In genomic region chr16:4244254-4244812, GRCh38 we compare ENCODE assay signal across 12 cellular contexts. TPM values are rescaled to one million over a fixed set of nuclear protein-coding genes. Genes with fewer than 3 reads are reported as not detected.
DNase-seq lines count a peak whose midpoint lies in the region; ATAC-seq and TF ChIP-seq lines count a peak whose summit lies in the region.
"Had no signal": no experiment of that assay in that cellular context is flagged by ENCODE, and none has a peak within 500 bp of the region (broad histone marks: within the 10 kb centered on the region; RNA-seq: fewer than 3 reads in every experiment).

No MANE protein-coding gene starts in this region.

- H2AFZ ChIP-seq in PC-3 (ENCODE audit: low read length) = no peak overlapping the region

- no peak for TF ChIP-seq CTCF in cardiac muscle cell (IDR thresholded peaks at IDR 0.05; ENCODE audit: low read depth, low read length)
- no peak for TF ChIP-seq CTCF in heart left ventricle (IDR thresholded peaks at IDR 0.05)
- no peak for TF ChIP-seq CTCF in choroid plexus epithelial cell (conservative IDR thresholded peaks at IDR 0.05; ENCODE audit: low read depth, low read length)
- no peak for TF ChIP-seq CTCF in CD14-positive monocyte (IDR thresholded peaks at IDR 0.05)
- TF ChIP-seq CTCF in PC-3 (conservative IDR thresholded peaks at IDR 0.05; ENCODE audit: low read depth, low read length) = no peak

- H3K9me3 ChIP-seq in cardiac muscle cell (ENCODE audit: low read depth) (no peaks in the 10 kb centered on the region), heart left ventricle (no peaks in the 10 kb centered on the region), PC-3 (ENCODE audit: low read length) (no peaks in the 10 kb centered on the region)

- peak overlapping the region in 2 of 7 donors; percentile 38 to 60 for H3K27ac Mint-ChIP-seq in CD14-positive monocyte
- H3K27ac Mint-ChIP-seq: stimulated activated naive CD8-positive, alpha-beta T cell treated with anti-CD3 and anti-CD28 coated beads, Interleukin-15, Interleukin-2, amounts not matched to agents 100 ng/mL and 50 ng/mL, for 24 hours had no signal

- peak; percentile 39 to 72 for DNase-seq in cardiac muscle cell (ENCODE audit: low read depth in 1 of 2, low spot score in 1 of 2)
- DNase-seq in heart left ventricle = no peak
- DNase-seq in NCI-H524 (lab: John Stamatoyannopoulos, UW) = peak; percentile 99 to 100
- DNase-seq in choroid plexus epithelial cell (ENCODE audit: low read depth) = peak; percentile 53
- no peak for DNase-seq in CD14-positive monocyte (ENCODE audit: low spot score)
- no peak for DNase-seq in PC-3
- DNase-seq: NK-92 treated with Interleukin-12 subunit alpha and Interleukin-12 subunit beta, amount 100 ng/mL, for 24 hours had no signal

- CTCF ChIA-PET in PC-3 (lab: Charles Lee) = no interaction called here

- no peaks in the 10 kb centered on the region for H3K79me2 ChIP-seq in PC-3 (ENCODE audit: low read length)

- H3K27ac ChIP-seq in cardiac muscle cell (peak overlapping the region; percentile 97), heart left ventricle (no peak overlapping the region), PC-3 (ENCODE audit: low read length) (no peak overlapping the region)
- H3K27ac ChIP-seq: coronary artery, VCaP had no signal

- no peaks in the 10 kb centered on the region for H3K36me3 ChIP-seq in cardiac muscle cell
- no peaks in the 10 kb centered on the region for H3K36me3 ChIP-seq in heart left ventricle
- no peaks in the 10 kb centered on the region for H3K36me3 ChIP-seq in PC-3 (ENCODE audit: low read depth, low read length)

- no peak overlapping the region for H3K4me3 Mint-ChIP-seq in CD14-positive monocyte
- H3K4me3 Mint-ChIP-seq: stimulated activated naive CD8-positive, alpha-beta T cell treated with anti-CD3 and anti-CD28 coated beads, Interleukin-15, Interleukin-2, amounts not matched to agents 100 ng/mL and 50 ng/mL, for 24 hours had no signal

- H3K27me3 ChIP-seq in cardiac muscle cell = no peaks in the 10 kb centered on the region
- H3K27me3 ChIP-seq in heart left ventricle = no peaks in the 10 kb centered on the region
- no peaks in the 10 kb centered on the region for H3K27me3 ChIP-seq in PC-3 (ENCODE audit: low read length)

- H3K4me1 ChIP-seq in cardiac muscle cell (ENCODE audit: low read depth) (peaks cover 75% of the 10 kb centered on the region), heart left ventricle (peaks cover 0 to 18% (median 4%) of the 10 kb centered on the region in 12 donors), PC-3 (ENCODE audit: insufficient read depth, low read length) (no peaks in the 10 kb centered on the region)

- no peaks in the 10 kb centered on the region for H4K20me1 ChIP-seq in PC-3 (ENCODE audit: low read length)

- intact Hi-C loops in heart left ventricle (cut with DNase I) = loop anchor here in 5 of 10 donors (5.0 to 10.0 kb wide), 4 partner anchors 37 to 130 kb away; partner anchors contain the start of gene ADCY9 (in 1 of the 5)
- intact Hi-C loops in CD14-positive monocyte (cut with micrococcal nuclease) = loop anchor here in 1 of 2 donors (10.0 kb wide), 1 partner anchor 260 kb away; no protein-coding TSS in a partner anchor
- intact Hi-C loops in PC-3 (cut with micrococcal nuclease) = no loop called here

- no TSS peak for BruUV-seq in PC-3 (replicated peaks; lab: Mats Ljungman, UMichigan)

- no peak for TF ChIP-seq POLR2A in heart left ventricle (IDR thresholded peaks at IDR 0.05)

- peaks cover 2 to 14% (median 8%) of the 10 kb centered on the region in 3 donors for H3K27me3 Mint-ChIP-seq in CD14-positive monocyte (ENCODE audit: low read depth in 3 of 3)

- H3K9me2 ChIP-seq in PC-3 (replicated peaks; ENCODE audit: low read length) = no peaks in the 10 kb centered on the region

- H3K4me3 ChIP-seq in cardiac muscle cell (no peak overlapping the region), heart left ventricle (no peak overlapping the region), choroid plexus epithelial cell (ENCODE audit: low read depth, low read length) (no peak overlapping the region), PC-3 (ENCODE audit: low read length) (no peak overlapping the region)
- H3K4me3 ChIP-seq: coronary artery had no signal

- H3K4me2 ChIP-seq in PC-3 (ENCODE audit: low read length) = no peak overlapping the region

- H3K4me1 Mint-ChIP-seq in CD14-positive monocyte = peaks cover 9% of the 10 kb centered on the region

- ATAC-seq in heart left ventricle = no peak
- ATAC-seq in GM19397 (IDR thresholded peaks at IDR 0.05; ENCODE audit: unreplicated experiment) = no peak
- ATAC-seq in HG02571 (IDR thresholded peaks at IDR 0.05; ENCODE audit: unreplicated experiment) = no peak
- no peak for ATAC-seq in PC-3

- POLR2A ChIA-PET in PC-3 (lab: Charles Lee; ENCODE audit: unreplicated experiment) = no interaction called here

- WGBS in heart left ventricle, 4 donors = 62 to 78% (median 70%) methylated on average over 8 of the region's 8 CpGs

- no peak overlapping the region for H3K9ac ChIP-seq in PC-3 (ENCODE audit: low read length)

- H3K9me3 Mint-ChIP-seq in CD14-positive monocyte = peaks cover 0 to 3% (median 0%) of the 10 kb centered on the region in 7 donors
- H3K9me3 Mint-ChIP-seq: stimulated activated naive CD8-positive, alpha-beta T cell treated with anti-CD3 and anti-CD28 coated beads, Interleukin-15, Interleukin-2, amounts not matched to agents 100 ng/mL and 50 ng/mL, for 24 hours had no signal

- no peaks in the 10 kb centered on the region for H3K36me3 Mint-ChIP-seq in CD14-positive monocyte

- no peaks in the 10 kb centered on the region for H3F3A ChIP-seq in PC-3 (ENCODE audit: low read length, unreplicated experiment)

RNA-seq across cellular contexts. Expression of gene SRL, which starts 2.5 kb away (rescaled TPM):
- total RNA-seq in cardiac muscle cell (46.1 and 51.1 TPM in 2 replicates), heart left ventricle (100 to 1,000 TPM; 372 to 760 (median 534) TPM), PC-3 (2014; rRNA removed) (not detected in 2 replicates)
- polyA plus RNA-seq in cardiac muscle cell (45.9 and 56.4 TPM in 2 replicates), heart left ventricle (100 to 1,000 TPM; 218 to 394 TPM), CD14-positive monocyte (not detected)

RNA-seq across cellular contexts. Expression of gene TFAP4, which starts 28.5 kb away (rescaled TPM):
- 11.7 and 20.5 TPM in 2 replicates for total RNA-seq in cardiac muscle cell
- 3.4 and 6.7 TPM in 2 replicates for polyA plus RNA-seq in cardiac muscle cell
- 1 to 10 TPM; 1.7 to 5.5 (median 3.3) TPM for total RNA-seq in heart left ventricle
- polyA plus RNA-seq in heart left ventricle = 1 to 10 TPM; 2.5 to 3.1 TPM
- polyA plus RNA-seq in CD14-positive monocyte = under 1 TPM; 0.16 to 0.71 TPM
- 35.7 and 38.1 TPM in 2 replicates for total RNA-seq in PC-3 (2014; rRNA removed)

Comparison
In these comparisons a context has a peak if more than half of its experiments do, and no peak if none do; other contexts are left out.
1. DNase-seq: peak in cardiac muscle cell (2 of 2), NCI-H524 (2 of 2) and choroid plexus epithelial cell (single experiment); none in heart left ventricle (0 of 5), CD14-positive monocyte (single experiment) and PC-3 (single experiment).
2. RNA of gene SRL, which starts 2.5 kb away (total RNA-seq): 372 to 760 TPM in heart left ventricle and 46.1 to 51.1 TPM in cardiac muscle cell; not detected in PC-3; every median in the first group is over 10 times any median in the second.